In genomic region chr13:26882731-26883130, GRCh38 we compare ENCODE assay signal across 34 cellular contexts.
"Had no signal": no experiment of that assay in that cellular context is flagged by ENCODE, and none has a peak within 500 bp of the region (broad histone marks: within the 10 kb centered on the region; RNA-seq: fewer than 3 reads in every experiment).

No MANE protein-coding gene starts in this region.

- DNase-seq: activated CD4-positive, alpha-beta memory T cell treated with anti-CD3 and anti-CD28 coated beads, Interleukin-2, amount 10 ng/mL, durations not matched to agents 7 days and 5 days; activated CD4-positive, alpha-beta T cell treated with anti-CD3 and anti-CD28 coated beads for 1 hour; activated CD4-positive, alpha-beta T cell treated with anti-CD3 and anti-CD28 coated beads for 48 hours; activated CD4-positive, CD25-positive, alpha-beta regulatory T cell; activated CD8-positive, alpha-beta memory T cell treated with anti-CD3 and anti-CD28 coated beads for 24 hours; activated CD8-positive, alpha-beta memory T cell treated with anti-CD3 and anti-CD28 coated beads, Interleukin-2, amount 10 ng/mL, durations not matched to agents 7 days and 5 days; activated CD8-positive, alpha-beta memory T cell treated with anti-CD3 and anti-CD28 coated beads, Interleukin-2, amount 50 U/mL, for 48 hours; activated effector memory CD4-positive, alpha-beta T cell treated with Interleukin-2 at 50 U/mL for 16 hours; activated naive CD4-positive, alpha-beta T cell; activated naive CD8-positive, alpha-beta T cell treated with anti-CD3 and anti-CD28 coated beads, Interleukin-2, amount 10 ng/mL, durations not matched to agents 7 days and 5 days; activated T-cell treated with anti-CD3 and anti-CD28 coated beads, Interleukin-2, amount 50 U/mL, for 48 hours; amygdala; body of pancreas; Kasumi-1; KG1; MG63; NCI-H1048; NCI-H1105 treated with DMSO at 0.1 percent for 48 hours; NCI-H1436; NCI-H1694; NCI-H1930; NCI-H345; NCI-H524 treated with DMSO at 0.1 percent for 48 hours; NK-92 treated with Interleukin-12 subunit alpha and Interleukin-12 subunit beta, amount 100 ng/mL, for 24 hours; SHP77 treated with DMSO at 0.1 percent for 48 hours; SW 1271; T-helper 1 cell; T-helper 2 cell; T-helper 9 cell; WERI-Rb-1 had no signal

- ATAC-seq: activated CD8-positive, alpha-beta memory T cell treated with anti-CD3 and anti-CD28 coated beads, Interleukin-2, amount 10 ng/mL, durations not matched to agents 7 days and 5 days; body of pancreas; Panc1 had no signal

- H3K27me3 ChIP-seq: body of pancreas had no signal

- H3K27ac Mint-ChIP-seq: activated CD4-positive, alpha-beta memory T cell treated with anti-CD3 and anti-CD28 coated beads, Interleukin-2, amount 10 ng/mL, durations not matched to agents 7 days and 5 days; activated CD8-positive, alpha-beta memory T cell treated with anti-CD3 and anti-CD28 coated beads, Interleukin-2, amount 10 ng/mL, durations not matched to agents 7 days and 5 days; activated naive CD4-positive, alpha-beta T cell treated with anti-CD3 and anti-CD28 coated beads, Interleukin-2, amount 50 U/mL, for 24 hours; activated naive CD8-positive, alpha-beta T cell treated with anti-CD3 and anti-CD28 coated beads, Interleukin-2, amount 10 ng/mL, durations not matched to agents 7 days and 5 days had no signal

- H3K4me3 Mint-ChIP-seq: activated CD4-positive, alpha-beta memory T cell treated with anti-CD3 and anti-CD28 coated beads, Interleukin-2, amount 10 ng/mL, durations not matched to agents 7 days and 5 days; activated CD8-positive, alpha-beta memory T cell treated with anti-CD3 and anti-CD28 coated beads, Interleukin-2, amount 10 ng/mL, durations not matched to agents 7 days and 5 days; activated naive CD4-positive, alpha-beta T cell treated with anti-CD3 and anti-CD28 coated beads, Interleukin-2, amount 50 U/mL, for 24 hours; activated naive CD8-positive, alpha-beta T cell treated with anti-CD3 and anti-CD28 coated beads, Interleukin-2, amount 10 ng/mL, durations not matched to agents 7 days and 5 days had no signal

- H3K9me3 Mint-ChIP-seq: activated CD4-positive, alpha-beta memory T cell treated with anti-CD3 and anti-CD28 coated beads, Interleukin-2, amount 10 ng/mL, durations not matched to agents 7 days and 5 days; activated naive CD8-positive, alpha-beta T cell treated with anti-CD3 and anti-CD28 coated beads, Interleukin-2, amount 10 ng/mL, durations not matched to agents 7 days and 5 days had no signal

- H3K36me3 Mint-ChIP-seq: activated CD8-positive, alpha-beta memory T cell treated with anti-CD3 and anti-CD28 coated beads, Interleukin-2, amount 10 ng/mL, durations not matched to agents 7 days and 5 days; activated naive CD4-positive, alpha-beta T cell treated with anti-CD3 and anti-CD28 coated beads, Interleukin-2, amount 50 U/mL, for 24 hours; activated naive CD8-positive, alpha-beta T cell treated with anti-CD3 and anti-CD28 coated beads, Interleukin-2, amount 10 ng/mL, durations not matched to agents 7 days and 5 days had no signal

- H3K4me1 Mint-ChIP-seq: activated CD4-positive, alpha-beta memory T cell treated with anti-CD3 and anti-CD28 coated beads, Interleukin-2, amount 10 ng/mL, durations not matched to agents 7 days and 5 days; activated CD8-positive, alpha-beta memory T cell treated with anti-CD3 and anti-CD28 coated beads, Interleukin-2, amount 10 ng/mL, durations not matched to agents 7 days and 5 days; activated naive CD4-positive, alpha-beta T cell treated with anti-CD3 and anti-CD28 coated beads, Interleukin-2, amount 50 U/mL, for 24 hours; activated naive CD8-positive, alpha-beta T cell treated with anti-CD3 and anti-CD28 coated beads, Interleukin-2, amount 10 ng/mL, durations not matched to agents 7 days and 5 days had no signal

- H3K36me3 ChIP-seq: breast epithelium, MG63, WERI-Rb-1 had no signal

- H3K4me1 ChIP-seq: body of pancreas had no signal

- H3K4me3 ChIP-seq: body of pancreas, breast epithelium, coronary artery, MG63 had no signal
